24 cellular contexts compared by ENCODE assay signal in genomic region chr3:64305731-64306130, GRCh38.
"Had no signal": no experiment of that assay in that cellular context is flagged by ENCODE, and none has a peak within 500 bp of the region (broad histone marks: within the 10 kb centered on the region; RNA-seq: fewer than 3 reads in every experiment).

No MANE protein-coding gene starts in this region.

- H3K4me1 ChIP-seq: foreskin keratinocyte, gastroesophageal sphincter, heart right ventricle, left lung, lower lobe of right lung had no signal

- H3K36me3 ChIP-seq: esophagus muscularis mucosa, gastroesophageal sphincter, heart right ventricle, left lung, lower lobe of right lung had no signal

- FAIRE-seq: colon, endothelial cell of umbilical vein, frontal cortex, islet of Langerhans, keratinocyte had no signal

- H3K27me3 ChIP-seq: dorsolateral prefrontal cortex, esophagus muscularis mucosa, foreskin keratinocyte, gastroesophageal sphincter, heart right ventricle, left lung had no signal

- H3K9me3 ChIP-seq: esophagus muscularis mucosa, gastroesophageal sphincter, heart right ventricle, left lung, lower lobe of right lung had no signal

- DNase-seq: dermis blood vessel endothelial cell; dorsolateral prefrontal cortex; effector CD4-positive, alpha-beta T cell; effector memory CD4-positive, alpha-beta T cell; foreskin keratinocyte; glutamatergic neuron; head of caudate nucleus; heart right ventricle; hippocampal formation; left cardiac atrium; left lung; left ventricle myocardium superior; lower lobe of right lung; mesenchymal stem cell; midbrain; naive thymus-derived CD4-positive, alpha-beta T cell had no signal

- H3K4me1 Mint-ChIP-seq: naive thymus-derived CD4-positive, alpha-beta T cell had no signal

- ATAC-seq: foreskin keratinocyte; gastroesophageal sphincter; heart right ventricle; left cardiac atrium; left lung; left ventricle myocardium superior; lower lobe of right lung; naive thymus-derived CD4-positive, alpha-beta T cell had no signal

- H3K36me3 Mint-ChIP-seq: naive thymus-derived CD4-positive, alpha-beta T cell had no signal

- H3K27ac ChIP-seq: coronary artery, esophagus muscularis mucosa, foreskin keratinocyte, gastroesophageal sphincter, heart right ventricle, left lung, lower lobe of right lung had no signal

- H3K4me3 Mint-ChIP-seq: naive thymus-derived CD4-positive, alpha-beta T cell had no signal

- H3K27ac Mint-ChIP-seq: naive thymus-derived CD4-positive, alpha-beta T cell had no signal

- H3K4me3 ChIP-seq: coronary artery, dorsolateral prefrontal cortex, esophagus muscularis mucosa, gastroesophageal sphincter, heart right ventricle, left lung, lower lobe of right lung had no signal
